Comparison of ENCODE assay signal across 33 cellular contexts in genomic region chr18:73749304-73749703, GRCh38.
"Had no signal": no experiment of that assay in that cellular context is flagged by ENCODE, and none has a peak within 500 bp of the region (broad histone marks: within the 10 kb centered on the region; RNA-seq: fewer than 3 reads in every experiment).

No MANE protein-coding gene starts in this region.

- H3K9me3 Mint-ChIP-seq: activated B cell treated with CpG ODN at 0.5 μM for 24 hours; activated CD8-positive, alpha-beta T cell treated with anti-CD3 and anti-CD28 coated beads for 36 hours; activated T-cell treated with anti-CD3 and anti-CD28 coated beads, Interleukin-2, amount 50 U/mL, for 4 hours; T-helper 2 cell treated with Interferon-gamma antibody and Interleukin-4, amounts not matched to agents 5 μg/mL and 100 μg/mL, for 36 hours had no signal

- H3K4me3 ChIP-seq: cardiac muscle cell, colonic mucosa, gastrocnemius medialis, heart right ventricle had no signal

- H3K36me3 ChIP-seq: brain microvascular endothelial cell, cardiac muscle cell, colonic mucosa, gastrocnemius medialis, heart right ventricle, WERI-Rb-1 had no signal

- H3K27me3 Mint-ChIP-seq: activated CD8-positive, alpha-beta T cell treated with anti-CD3 and anti-CD28 coated beads for 36 hours; activated naive CD8-positive, alpha-beta T cell; activated T-helper 17 cell treated with anti-CD3 and anti-CD28 coated beads, Interleukin-2, amount 50 U/mL, for 72 hours; T-helper 17 cell had no signal

- FAIRE-seq: astrocyte, endometrium, endothelial cell of umbilical vein had no signal

- H3K27ac Mint-ChIP-seq: activated B cell treated with CpG ODN at 0.5 μM for 24 hours; activated CD8-positive, alpha-beta T cell treated with anti-CD3 and anti-CD28 coated beads for 36 hours; activated naive CD8-positive, alpha-beta T cell; activated T-helper 17 cell treated with anti-CD3 and anti-CD28 coated beads, Interleukin-2, amount 50 U/mL, for 72 hours; T-helper 17 cell; T-helper 2 cell treated with Interferon-gamma antibody and Interleukin-4, amounts not matched to agents 5 μg/mL and 100 μg/mL, for 36 hours had no signal

- H3K4me1 ChIP-seq: colonic mucosa, gastrocnemius medialis, heart right ventricle had no signal

- DNase-seq: activated B cell treated with CpG ODN at 0.5 μM for 24 hours; activated CD4-positive, alpha-beta T cell treated with anti-CD3 and anti-CD28 coated beads for 48 hours; activated CD4-positive, alpha-beta T cell treated with anti-CD3 and anti-CD28 coated beads, Interleukin-2, amount 50 U/mL, for 1 hour; activated CD4-positive, alpha-beta T cell treated with anti-CD3 and anti-CD28 coated beads, Interleukin-2, amount 50 U/mL, for 48 hours; activated CD8-positive, alpha-beta memory T cell treated with anti-CD3 and anti-CD28 coated beads for 24 hours; activated CD8-positive, alpha-beta T cell treated with anti-CD3 and anti-CD28 coated beads for 36 hours; activated effector memory CD4-positive, alpha-beta T cell treated with Interleukin-2 at 50 U/mL for 16 hours; activated gamma-delta T cell treated with Interleukin-2 at 50 U/mL for 16 hours; activated naive CD4-positive, alpha-beta T cell treated with anti-CD3 and anti-CD28 coated beads, Interleukin-2, amount 50 U/mL, for 16 hours; activated naive CD4-positive, alpha-beta T cell treated with Interleukin-2 at 50 U/mL for 16 hours; activated T-cell treated with anti-CD3 and anti-CD28 coated beads, Interleukin-2, amount 50 U/mL, for 4 hours; amniotic stem cell; brain microvascular endothelial cell; central memory CD4-positive, alpha-beta T cell; cerebellar nuclear complex; colonic mucosa; effector CD8-positive, alpha-beta T cell; foreskin fibroblast; gastrocnemius medialis; heart right ventricle; T-helper 1 cell; T-helper 17 cell; T1000; WERI-Rb-1 had no signal

- H3K36me3 Mint-ChIP-seq: activated naive CD8-positive, alpha-beta T cell had no signal

- H3K27me3 ChIP-seq: brain microvascular endothelial cell, cardiac muscle cell, colonic mucosa, gastrocnemius medialis, heart right ventricle had no signal

- ATAC-seq: activated CD4-positive, CD25-positive, alpha-beta regulatory T cell treated with anti-CD3 and anti-CD28 coated beads, Interleukin-2, amount 50 U/mL, for 24 hours; activated CD8-positive, alpha-beta T cell treated with anti-CD3 and anti-CD28 coated beads for 36 hours; activated T-cell treated with anti-CD3 and anti-CD28 coated beads, Interleukin-2, amount 50 U/mL, for 4 hours; activated T-helper 17 cell treated with anti-CD3 and anti-CD28 coated beads, Interleukin-2, amount 50 U/mL, for 72 hours; esophagus mucosa; gastrocnemius medialis; heart right ventricle; T-helper 17 cell had no signal

- H3K9me3 ChIP-seq: colonic mucosa, gastrocnemius medialis, heart right ventricle had no signal

- H3K4me3 Mint-ChIP-seq: activated B cell treated with CpG ODN at 0.5 μM for 24 hours; activated CD8-positive, alpha-beta T cell treated with anti-CD3 and anti-CD28 coated beads for 36 hours; activated naive CD8-positive, alpha-beta T cell; activated T-cell treated with anti-CD3 and anti-CD28 coated beads, Interleukin-2, amount 50 U/mL, for 4 hours; activated T-helper 17 cell treated with anti-CD3 and anti-CD28 coated beads, Interleukin-2, amount 50 U/mL, for 72 hours; T-helper 17 cell; T-helper 2 cell treated with Interferon-gamma antibody and Interleukin-4, amounts not matched to agents 5 μg/mL and 100 μg/mL, for 36 hours had no signal

- H3K4me1 Mint-ChIP-seq: activated B cell treated with CpG ODN at 0.5 μM for 24 hours; activated T-helper 17 cell treated with anti-CD3 and anti-CD28 coated beads, Interleukin-2, amount 50 U/mL, for 72 hours; T-helper 17 cell had no signal

- H3K27ac ChIP-seq: brain microvascular endothelial cell, cardiac muscle cell, colonic mucosa, gastrocnemius medialis, heart right ventricle, WERI-Rb-1 had no signal
